Comparison of ENCODE assay signal across 12 cellular contexts in the genomic region with DNA sequence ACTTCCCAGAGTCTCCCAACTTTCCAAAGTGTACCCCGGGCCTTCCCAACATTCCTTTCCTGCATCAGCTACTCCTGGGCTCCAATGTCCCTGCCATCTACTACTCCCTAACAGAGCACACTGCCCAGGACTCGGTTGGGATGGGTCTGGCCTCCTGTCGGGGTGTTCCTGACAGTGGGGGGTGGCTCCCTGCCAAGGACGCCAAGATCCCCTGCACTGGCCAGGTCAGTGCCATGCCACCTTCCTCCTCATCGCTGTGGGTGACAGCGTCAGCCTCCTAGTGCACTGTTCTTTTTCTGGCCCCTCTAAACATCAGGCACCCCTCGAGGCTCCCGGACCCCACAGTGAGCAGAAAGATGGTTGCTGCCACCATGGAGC. TPM values are rescaled to one million over a fixed set of nuclear protein-coding genes. Genes with fewer than 3 reads are reported as not detected.
DNase-seq lines count a peak whose midpoint lies in the region; ATAC-seq and TF ChIP-seq lines count a peak whose summit lies in the region.
"Had no signal": no experiment of that assay in that cellular context is flagged by ENCODE, and none has a peak within 500 bp of the region (broad histone marks: within the 10 kb centered on the region; RNA-seq: fewer than 3 reads in every experiment).

No MANE protein-coding gene starts in this region.

- no TSS peak for BruUV-seq in Panc1 (replicated peaks; lab: Mats Ljungman, UMichigan)

- intact Hi-C loops in Panc1 (cut with micrococcal nuclease; ENCODE audit: unreplicated experiment) = no loop called here
- intact Hi-C loops in dendritic cell treated with granulocyte-macrophage colony-stimulating factor and Interleukin-4, amounts not matched to agents 40 ng/mL and 50 ng/mL, for 4 days (cut with micrococcal nuclease) = no loop called here
- intact Hi-C loops in testis (cut with DNase I; ENCODE audit: low total_unique reads) = no loop called here

- WGBS in testis, 2 donors = 40 to 48% methylated on average over 2 to 8 of the region's 8 CpGs

- no peak overlapping the region for H3K4me3 Mint-ChIP-seq in dendritic cell treated with granulocyte-macrophage colony-stimulating factor and Interleukin-4, amounts not matched to agents 40 ng/mL and 50 ng/mL, for 4 days

- H3K27ac Mint-ChIP-seq in dendritic cell treated with granulocyte-macrophage colony-stimulating factor and Interleukin-4, amounts not matched to agents 40 ng/mL and 50 ng/mL, for 4 days = peak overlapping the region; percentile 0

- H3K27me3 Mint-ChIP-seq in dendritic cell treated with granulocyte-macrophage colony-stimulating factor and Interleukin-4, amounts not matched to agents 40 ng/mL and 50 ng/mL, for 4 days = no peaks in the 10 kb centered on the region

- TF ChIP-seq CTCF in Panc1 (IDR thresholded peaks at IDR 0.05) = no peak
- TF ChIP-seq CTCF in testis (IDR thresholded peaks at IDR 0.05) = no peak

- ATAC-seq in Panc1 (peak; percentile 42; the same call in 1 of the 2 replicates), HG02885 (IDR thresholded peaks at IDR 0.05; ENCODE audit: poor library complexity, unreplicated experiment) (no peak)

- no peaks in the 10 kb centered on the region for H3K27me3 ChIP-seq in Panc1 (ENCODE audit: control insufficient read depth, insufficient read depth, low read length)
- H3K27me3 ChIP-seq in muscle layer of duodenum (ENCODE audit: low read depth, low read length) = no peaks in the 10 kb centered on the region
- H3K27me3 ChIP-seq in testis = no peaks in the 10 kb centered on the region

- H3K36me3 ChIP-seq in Panc1 (ENCODE audit: control insufficient read depth, insufficient read depth, low read length) = no peaks in the 10 kb centered on the region
- no peaks in the 10 kb centered on the region for H3K36me3 ChIP-seq in muscle layer of duodenum (ENCODE audit: control insufficient read depth in 1 of 2, insufficient read depth in 2 of 2, low read length in 2 of 2)
- H3K36me3 ChIP-seq in testis (ENCODE audit: low read depth, missing control alignments) = no peaks in the 10 kb centered on the region

- CTCF ChIA-PET in Panc1 (lab: Charles Lee) = no interaction called here

- H3K4me1 Mint-ChIP-seq in dendritic cell treated with granulocyte-macrophage colony-stimulating factor and Interleukin-4, amounts not matched to agents 40 ng/mL and 50 ng/mL, for 4 days (ENCODE audit: low read depth) = peaks cover 62% of the 10 kb centered on the region

- in situ Hi-C loops in Panc1 (cut with HindIII; ENCODE audit: low pct_unique_long_range_greater_than_20kb, low sequenced_read_pairs) = no loop called here

- POLR2A ChIA-PET in Panc1 (lab: Charles Lee) = no interaction called here

- H3K4me3 ChIP-seq in Panc1 (ENCODE audit: low read depth in 2 of 2, low read length in 2 of 2) (no peak overlapping the region), muscle layer of duodenum (ENCODE audit: low read depth in 1 of 2, low read length in 2 of 2) (peak overlapping the region in 1 of 2 donors; percentile 20), testis (no peak overlapping the region)

- no peak for DNase-seq in Panc1 (ENCODE audit: low read depth, low spot score)
- DNase-seq in testis = no peak
- no peak for DNase-seq in DMS79 treated with DMSO at 0.1 percent for 48 hours (lab: John Stamatoyannopoulos, UW)
- no peak for DNase-seq in UCSD-AML1 (lab: John Stamatoyannopoulos, UW; ENCODE audit: unreplicated experiment)
- no peak for DNase-seq in stimulated activated CD4-positive, alpha-beta T cell treated with anti-CD3 and anti-CD28 coated beads, Interleukin-4, amount 100 ng/mL, for 1 hour
- DNase-seq: NK-92 treated with Interleukin-12 subunit alpha and Interleukin-12 subunit beta, amount 100 ng/mL, for 24 hours had no signal

- 0 out of 2 replicates have a peak overlapping the region, but pooled peaks have one; percentile 19 for H3K27ac ChIP-seq in Panc1 (ENCODE audit: low read length)
- H3K27ac ChIP-seq in muscle layer of duodenum (ENCODE audit: low read length) = peak overlapping the region; percentile 23
- H3K27ac ChIP-seq in testis = peak overlapping the region; percentile 29 to 56

- peaks cover 25% of the 10 kb centered on the region for H3K4me1 ChIP-seq in Panc1 (ENCODE audit: control insufficient read depth, insufficient read depth, low read length)
- peaks cover 17 to 37% of the 10 kb centered on the region in 2 donors for H3K4me1 ChIP-seq in muscle layer of duodenum (ENCODE audit: control insufficient read depth in 1 of 2, insufficient read depth in 2 of 2, low read length in 2 of 2)
- H3K4me1 ChIP-seq in testis = peaks cover 30% of the 10 kb centered on the region

- TF ChIP-seq POLR2A in testis (IDR thresholded peaks at IDR 0.05) = no peak

- H3K9me3 Mint-ChIP-seq in dendritic cell treated with granulocyte-macrophage colony-stimulating factor and Interleukin-4, amounts not matched to agents 40 ng/mL and 50 ng/mL, for 4 days = no peaks in the 10 kb centered on the region

- peaks cover 21% of the 10 kb centered on the region for H3K36me3 Mint-ChIP-seq in dendritic cell treated with granulocyte-macrophage colony-stimulating factor and Interleukin-4, amounts not matched to agents 40 ng/mL and 50 ng/mL, for 4 days (ENCODE audit: low read depth)

- H3K9me3 ChIP-seq in Panc1 (ENCODE audit: control insufficient read depth, insufficient read depth, low read depth, low read length) (no peaks in the 10 kb centered on the region), muscle layer of duodenum (ENCODE audit: control insufficient read depth in 1 of 2, low read length in 2 of 2) (no peaks in the 10 kb centered on the region), testis (no peaks in the 10 kb centered on the region)

RNA-seq across cellular contexts. Expression of a gene that starts 13.8 kb away (rescaled TPM):
- total RNA-seq in Panc1 (2021; ENCODE audit: unreplicated experiment) (34.2 TPM), testis (10 to 100 TPM; 51.8 to 55.8 TPM)
- 27.1 TPM for polyA plus RNA-seq in Panc1 (2012; ENCODE audit: insufficient read length)
- polyA plus RNA-seq in testis (ENCODE audit: insufficient read depth, low read depth, low replicate concordance) = 36.5 TPM

RNA-seq across cellular contexts. Expression of a gene that starts 38.0 kb away (rescaled TPM):
- total RNA-seq in Panc1 (2021; ENCODE audit: unreplicated experiment) (not detected), testis (10 to 100 TPM; 40.6 to 75.7 TPM)
- not detected for polyA plus RNA-seq in Panc1 (2012; ENCODE audit: insufficient read length)
- polyA plus RNA-seq in testis (ENCODE audit: insufficient read depth, low read depth, low replicate concordance) = 102 TPM
- total RNA-seq: Daoy, fibroblast of villous mesenchyme had no signal
- polyA plus RNA-seq: adipose tissue had no signal

RNA-seq across cellular contexts. Expression of a gene that starts 38.3 kb away (rescaled TPM):
- total RNA-seq in Panc1 (2021; ENCODE audit: unreplicated experiment) = 4.4 TPM
- 6.0 TPM for polyA plus RNA-seq in Panc1 (2012; ENCODE audit: insufficient read length)
- 10 to 100 TPM; 13.6 to 35.4 TPM for total RNA-seq in testis
- polyA plus RNA-seq in testis (ENCODE audit: insufficient read depth, low read depth, low replicate concordance) = 40.9 TPM

Comparison
In these comparisons a context has a peak if more than half of its experiments do, and no peak if none do; other contexts are left out.
1. RNA of a gene that starts 38.0 kb away (total RNA-seq): 40.6 to 75.7 TPM in testis; not detected in Panc1 (single experiment); every median in the first group is over 10 times any median in the second.
2. Peak in every context shown above with its lines, with median percentiles within 50 percentile points of each other: H3K27ac ChIP-seq.